ENCODE assay signal across 8 cellular contexts in the genomic region with DNA sequence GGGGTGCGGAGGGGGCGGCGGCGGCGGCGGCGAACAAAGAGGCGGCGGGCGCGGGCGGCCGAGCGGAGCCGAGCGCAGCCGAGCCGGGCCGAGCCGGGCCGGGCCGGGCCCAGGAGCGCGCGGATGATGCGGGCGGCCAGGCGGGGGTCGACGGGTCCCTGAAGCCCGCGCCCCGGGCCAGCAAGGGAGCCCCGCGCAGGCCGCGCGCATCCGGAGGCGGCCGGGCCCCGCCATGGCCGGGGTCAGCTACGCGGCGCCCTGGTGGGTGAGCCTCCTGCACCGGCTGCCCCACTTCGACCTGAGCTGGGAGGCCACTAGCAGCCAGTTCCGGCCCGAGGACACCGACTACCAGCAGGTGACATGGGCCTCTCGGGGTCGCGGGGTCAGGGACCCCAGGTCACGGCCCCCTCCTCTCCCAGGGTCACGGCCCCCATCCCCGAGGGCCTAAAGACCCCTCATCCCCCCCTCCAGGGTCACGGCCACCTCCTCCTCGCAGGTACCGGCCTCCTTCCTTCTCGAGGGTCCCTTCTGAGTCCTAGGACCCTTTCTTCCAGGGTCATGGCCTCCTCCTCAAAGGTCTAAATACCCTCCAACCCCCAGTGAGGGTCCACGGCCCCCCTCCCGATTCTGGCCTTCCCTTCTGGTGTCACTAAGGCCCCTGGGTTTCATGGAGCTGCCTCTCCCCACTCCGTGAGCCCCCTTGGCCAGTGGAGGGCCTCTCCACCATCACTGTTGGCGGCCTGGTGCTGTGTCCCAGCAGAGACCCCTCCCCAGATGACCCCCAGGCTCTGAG. TPM values are rescaled to one million over a fixed set of nuclear protein-coding genes. Genes with fewer than 3 reads are reported as not detected.
A peak's percentile ranks its signal among the peaks of the same experiment; 100 is the strongest.
DNase-seq lines count a peak whose midpoint lies in the region; ATAC-seq and TF ChIP-seq lines count a peak whose summit lies in the region.

A gene with protein sequence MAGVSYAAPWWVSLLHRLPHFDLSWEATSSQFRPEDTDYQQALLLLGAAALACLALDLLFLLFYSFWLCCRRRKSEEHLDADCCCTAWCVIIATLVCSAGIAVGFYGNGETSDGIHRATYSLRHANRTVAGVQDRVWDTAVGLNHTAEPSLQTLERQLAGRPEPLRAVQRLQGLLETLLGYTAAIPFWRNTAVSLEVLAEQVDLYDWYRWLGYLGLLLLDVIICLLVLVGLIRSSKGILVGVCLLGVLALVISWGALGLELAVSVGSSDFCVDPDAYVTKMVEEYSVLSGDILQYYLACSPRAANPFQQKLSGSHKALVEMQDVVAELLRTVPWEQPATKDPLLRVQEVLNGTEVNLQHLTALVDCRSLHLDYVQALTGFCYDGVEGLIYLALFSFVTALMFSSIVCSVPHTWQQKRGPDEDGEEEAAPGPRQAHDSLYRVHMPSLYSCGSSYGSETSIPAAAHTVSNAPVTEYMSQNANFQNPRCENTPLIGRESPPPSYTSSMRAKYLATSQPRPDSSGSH (plus strand): TSS at position 63 of the 793 bp plus-strand sequence. CDS start 170 bp downstream, at position 233.

- ATAC-seq in activated T-cell treated with anti-CD3 and anti-CD28 coated beads, Interleukin-2, amount 50 U/mL, for 4 hours: peak; percentile 60 to 63
- peak; percentile 21 for ATAC-seq in HG03097 (IDR thresholded peaks at IDR 0.05; ENCODE audit: low FRiP score, unreplicated experiment)
- ATAC-seq in foreskin keratinocyte: peak; percentile 40

- peaks cover 46% of the 10 kb centered on the region for H3K79me2 ChIP-seq in parathyroid adenoma

- TF ChIP-seq CTCF in VCaP (conservative IDR thresholded peaks at IDR 0.05): no peak
- TF ChIP-seq CTCF in foreskin keratinocyte (conservative IDR thresholded peaks at IDR 0.05): no peak
- no peak for TF ChIP-seq CTCF in parathyroid adenoma (IDR thresholded peaks at IDR 0.05)

- peak within 1 kb of the TSS; percentile 93 for H2AFZ ChIP-seq in parathyroid adenoma

- peaks cover 7% of the 10 kb centered on the region for H3K4me1 ChIP-seq in foreskin keratinocyte
- H3K4me1 ChIP-seq in parathyroid adenoma: peaks cover 12% of the 10 kb centered on the region

- peak; percentile 18 for DNase-seq in activated T-cell treated with anti-CD3 and anti-CD28 coated beads, Interleukin-2, amount 50 U/mL, for 4 hours
- DNase-seq in activated T-cell treated with anti-CD3 and anti-CD28 coated beads for 4 hours: no peak
- no peak for DNase-seq in foreskin keratinocyte
- no peak for DNase-seq in erythroblast (lab: John Stamatoyannopoulos, UW)
- no peak for DNase-seq in NCI-H510A treated with DMSO at 0.1 percent for 48 hours (lab: John Stamatoyannopoulos, UW)

- H3K27ac ChIP-seq in VCaP: peak within 1 kb of the TSS; percentile 82
- peak within 1 kb of the TSS; percentile 16 for H3K27ac ChIP-seq in foreskin keratinocyte
- H3K27ac ChIP-seq in parathyroid adenoma: peak within 1 kb of the TSS; percentile 46

- H3K27me3 ChIP-seq in foreskin keratinocyte (no peaks in the 10 kb centered on the region), parathyroid adenoma (ENCODE audit: control insufficient read depth, insufficient read depth, low read length) (no peaks in the 10 kb centered on the region)

- no peaks in the 10 kb centered on the region for H3K36me3 ChIP-seq in parathyroid adenoma (ENCODE audit: control insufficient read depth, insufficient read depth, low read length)

- H3K4me2 ChIP-seq in parathyroid adenoma (ENCODE audit: low read length): peak within 1 kb of the TSS; percentile 97

- H3K9me3 ChIP-seq in parathyroid adenoma (ENCODE audit: control insufficient read depth, low read length): no peaks in the 10 kb centered on the region

- TF ChIP-seq POLR2A in erythroblast (IDR thresholded peaks at IDR 0.05; ENCODE audit: low read length): no peak

- no peaks in the 10 kb centered on the region for H3K9me3 Mint-ChIP-seq in activated T-cell treated with anti-CD3 and anti-CD28 coated beads, Interleukin-2, amount 50 U/mL, for 4 hours

- peak within 1 kb of the TSS; percentile 80 for H3K4me3 ChIP-seq in parathyroid adenoma (ENCODE audit: low read depth, low read length)

- H3K4me1 Mint-ChIP-seq in activated T-cell treated with anti-CD3 and anti-CD28 coated beads, Interleukin-2, amount 50 U/mL, for 4 hours (ENCODE audit: low read depth): peaks cover 23% of the 10 kb centered on the region

- peak within 1 kb of the TSS; percentile 91 for H3K4me3 Mint-ChIP-seq in activated T-cell treated with anti-CD3 and anti-CD28 coated beads, Interleukin-2, amount 50 U/mL, for 4 hours

- H3K36me3 Mint-ChIP-seq in activated T-cell treated with anti-CD3 and anti-CD28 coated beads, Interleukin-2, amount 50 U/mL, for 4 hours (ENCODE audit: insufficient read depth): no peaks in the 10 kb centered on the region

- H3K9ac ChIP-seq in parathyroid adenoma: peak within 1 kb of the TSS; percentile 25

- H3K27me3 Mint-ChIP-seq in activated T-cell treated with anti-CD3 and anti-CD28 coated beads, Interleukin-2, amount 50 U/mL, for 4 hours (ENCODE audit: low read depth): no peaks in the 10 kb centered on the region

RNA-seq across cellular contexts. Expression of the gene that starts here (rescaled TPM):
- 10 to 100 TPM; 13.4 to 17.3 (median 15.2) TPM for total RNA-seq in activated T-cell treated with anti-CD3 and anti-CD28 coated beads, Interleukin-2, amount 50 U/mL, for 4 hours
- total RNA-seq in foreskin keratinocyte: 28.6 and 33.6 TPM in 2 replicates
- 30.3 and 31.0 TPM in 2 replicates for polyA plus RNA-seq in foreskin keratinocyte

Comparison
In these comparisons a context has a peak if more than half of its experiments do, and no peak if none do; other contexts are left out.
1. H3K27ac ChIP-seq: peak in every context shown above with its lines; median percentile 82 in VCaP; 46 in parathyroid adenoma; 16 in foreskin keratinocyte.